8 cellular contexts compared by ENCODE assay signal in genomic region chr6:29632789-29633531, GRCh38. TPM values are rescaled to one million over a fixed set of nuclear protein-coding genes. Genes with fewer than 3 reads are reported as not detected.
DNase-seq lines count a peak whose midpoint lies in the region; ATAC-seq and TF ChIP-seq lines count a peak whose summit lies in the region.

Gene GABBR1, minus strand, starts transcription at chr6:29633183. Its CDS starts 798 bp downstream, at chr6:29632385.

- ATAC-seq in GM21825 (IDR thresholded peaks at IDR 0.05; ENCODE audit: unreplicated experiment), result peak; percentile 87
- ATAC-seq in activated naive CD4-positive, alpha-beta T cell treated with anti-CD3 and anti-CD28 coated beads, Interleukin-2, amount 50 U/mL, for 72 hours, result peak; percentile 86 to 90

- peak within 1 kb of the TSS; percentile 81 for H3K4me3 ChIP-seq in thymus (ENCODE audit: low read length)

- peak within 1 kb of the TSS; percentile 25 for H3K27ac ChIP-seq in thymus (ENCODE audit: low read depth)

- CTCF ChIA-PET in Calu3 (lab: Charles Lee), result interaction anchor here (0.6 to 2.0 kb wide), 8 partner anchors 9 to 599 kb away, joined by 3 to 19 read pairs (median 4); partner anchors contain the start of gene OR12D1

- no peaks in the 10 kb centered on the region for H3K9me3 Mint-ChIP-seq in Calu3 (ENCODE audit: low read depth, unreplicated experiment)
- H3K9me3 Mint-ChIP-seq in activated naive CD4-positive, alpha-beta T cell treated with anti-CD3 and anti-CD28 coated beads, Interleukin-2, amount 50 U/mL, for 72 hours, result no peaks in the 10 kb centered on the region

- peak within 1 kb of the TSS; percentile 73 for H3K4me3 Mint-ChIP-seq in Calu3 (ENCODE audit: low read depth, unreplicated experiment)

- peak within 1 kb of the TSS; percentile 9 for H3K27ac Mint-ChIP-seq in Calu3 (ENCODE audit: unreplicated experiment)
- peak within 1 kb of the TSS; percentile 73 to 83 for H3K27ac Mint-ChIP-seq in activated naive CD4-positive, alpha-beta T cell treated with anti-CD3 and anti-CD28 coated beads, Interleukin-2, amount 50 U/mL, for 72 hours

- no peaks in the 10 kb centered on the region for H3K36me3 ChIP-seq in thymus (ENCODE audit: control insufficient read depth, insufficient read depth)

- intact Hi-C loops in Calu3 (cut with micrococcal nuclease; ENCODE audit: unreplicated experiment), result no loop called here

- peaks cover 30% of the 10 kb centered on the region for H3K36me3 Mint-ChIP-seq in Calu3 (ENCODE audit: insufficient read depth, unreplicated experiment)
- H3K36me3 Mint-ChIP-seq in activated naive CD4-positive, alpha-beta T cell treated with anti-CD3 and anti-CD28 coated beads, Interleukin-2, amount 50 U/mL, for 72 hours, result no peaks in the 10 kb centered on the region

- H3K27me3 ChIP-seq in thymus (ENCODE audit: control insufficient read depth, insufficient read depth), result peaks cover 20% of the 10 kb centered on the region

- no peak for TF ChIP-seq CTCF in Calu3 (IDR thresholded peaks at IDR 0.05; ENCODE audit: unreplicated experiment)

- peaks cover 6% of the 10 kb centered on the region for H3K4me1 ChIP-seq in thymus (ENCODE audit: control insufficient read depth, insufficient read depth, low read length)

- DNase-seq in Calu3 (peak; percentile 90), NAMALWA (ENCODE audit: low spot score) (peak; percentile 74), SKM-1 treated with dmso at 0.1 percent for 144 hours (lab: John Stamatoyannopoulos, UW; ENCODE audit: unreplicated experiment) (peak; percentile 68), globus pallidus (ENCODE audit: low spot score) (peak; percentile 82), occipital lobe (lab: John Stamatoyannopoulos, UW) (peak; percentile 85)
- DNase-seq in activated naive CD4-positive, alpha-beta T cell treated with anti-CD3 and anti-CD28 coated beads, Interleukin-2, amount 50 U/mL, for 72 hours (ENCODE audit: low spot score in 2 of 2), result peak; percentile 70 to 80

- no peaks in the 10 kb centered on the region for H3K9me3 ChIP-seq in thymus (ENCODE audit: control insufficient read depth)

- WGBS in thymus, result under 1% methylated on average over 56 of the region's 57 CpGs

- H3K27me3 Mint-ChIP-seq in Calu3 (ENCODE audit: unreplicated experiment), result peaks cover 15% of the 10 kb centered on the region

- no TSS peak for BruUV-seq in Calu3 (replicated peaks; lab: Mats Ljungman, UMichigan)

- H3K4me1 Mint-ChIP-seq in Calu3 (ENCODE audit: low read depth, unreplicated experiment), result peaks cover 34% of the 10 kb centered on the region

RNA-seq across cellular contexts. Expression of gene GABBR1, which starts in this region (rescaled TPM):
- total RNA-seq in Calu3 (2022), result 35.3 and 42.2 TPM in 2 replicates
- total RNA-seq in activated naive CD4-positive, alpha-beta T cell treated with anti-CD3 and anti-CD28 coated beads, Interleukin-2, amount 50 U/mL, for 72 hours, result 10 to 100 TPM; 21.7 to 25.3 TPM
- 91.1 TPM for total RNA-seq in occipital lobe
- polyA plus RNA-seq in thymus, result 20.5 TPM

Comparison
In these comparisons a context has a peak if more than half of its experiments do, and no peak if none do; other contexts are left out.
1. Peak in every context shown above with its lines: DNase-seq, ATAC-seq, H3K4me3 ChIP-seq and H3K27ac ChIP-seq.